ENCODE assay signal across 1 cellular context in genomic region chr16:20761175-20761574, GRCh38.
TF ChIP-seq lines count a peak whose summit lies in the region.

No MANE protein-coding gene starts in this region.

TF ChIP-seq in K562, 482 proteins besides CTCF, POLR2A, EP300 and RAD21:
- TF ChIP-seq SIRT6 (IDR thresholded peaks at IDR 0.05; ENCODE audit: low read depth, low read length) (no peak), ZNF766 (CRISPR knock-in tag; conservative IDR thresholded peaks at IDR 0.05) (peak; percentile 92), MYC (IDR thresholded peaks at IDR 0.05; ENCODE audit: low read depth, low read length) (no peak), MYC (CRISPR knock-in tag; IDR thresholded peaks at IDR 0.05; ENCODE audit: borderline replicate concordance, low read depth) (peak; percentile 16; the same call in 1 of the 2 replicates), ZZZ3 (IDR thresholded peaks at IDR 0.05) (no peak), ZNF316 (IDR thresholded peaks at IDR 0.05) (no peak)
